In the genomic region with DNA sequence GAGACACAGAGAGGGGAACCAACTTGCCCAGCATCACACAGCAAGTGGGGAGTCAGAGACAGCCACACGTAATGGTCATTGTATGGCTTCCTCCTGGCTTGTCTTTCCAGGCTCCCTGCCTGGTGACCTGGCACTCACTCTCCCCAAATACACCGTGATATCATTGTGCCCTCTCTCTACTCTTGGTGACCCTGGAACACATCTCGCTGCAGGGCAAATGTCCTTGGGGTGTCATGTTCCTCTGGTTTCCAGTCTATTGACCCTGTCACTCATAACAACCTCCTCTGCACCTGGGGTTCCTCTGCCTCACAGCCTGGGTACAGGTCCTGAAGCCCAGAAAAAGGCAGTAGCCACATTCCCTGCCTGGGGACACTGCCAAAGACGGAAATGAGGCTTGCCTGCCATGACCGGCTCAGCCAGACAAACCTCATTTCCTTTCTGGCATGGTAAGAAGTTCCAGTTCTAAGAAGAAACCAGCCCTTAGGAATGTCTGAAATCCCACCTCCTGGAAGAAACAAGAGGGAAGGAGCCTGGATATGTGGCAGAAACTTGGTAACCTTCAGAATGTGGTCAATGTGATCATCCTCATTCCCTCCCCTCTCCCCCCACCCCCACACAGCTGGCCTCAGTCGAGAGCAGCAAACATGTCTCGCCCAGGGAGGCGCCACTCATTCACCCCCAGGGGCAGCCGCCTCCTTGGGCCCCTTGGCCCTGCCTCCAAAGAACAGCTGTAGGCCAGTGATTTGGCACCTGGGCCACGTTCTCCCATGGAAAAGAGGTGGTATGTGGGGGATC, we compare ENCODE assay signal across 11 cellular contexts. TPM values are rescaled to one million over a fixed set of nuclear protein-coding genes. Genes with fewer than 3 reads are reported as not detected.
DNase-seq lines count a peak whose midpoint lies in the region; ATAC-seq, FAIRE-seq and TF ChIP-seq lines count a peak whose summit lies in the region.
"Had no signal": no experiment of that assay in that cellular context is flagged by ENCODE, and none has a peak within 500 bp of the region (broad histone marks: within the 10 kb centered on the region; RNA-seq: fewer than 3 reads in every experiment).

No MANE protein-coding gene starts in this region.

- H3K27me3 ChIP-seq in lung (ENCODE audit: control insufficient read depth, insufficient read depth) (no peaks in the 10 kb centered on the region), uterus (no peaks in the 10 kb centered on the region)
- H3K27me3 ChIP-seq: dorsolateral prefrontal cortex, Peyer's patch had no signal

- H3K4me1 ChIP-seq in lung (ENCODE audit: control insufficient read depth in 2 of 2, insufficient read depth in 2 of 2, low read length in 2 of 2) (peaks cover 0 to 10% of the 10 kb centered on the region in 2 donors), uterus (peaks cover 0 to 6% of the 10 kb centered on the region in 2 donors)
- H3K4me1 ChIP-seq: Peyer's patch had no signal

- no peak for FAIRE-seq in GM19239 (lab: Jason Lieb, UNC)

- H3K36me3 ChIP-seq in lung (ENCODE audit: control insufficient read depth in 2 of 2, insufficient read depth in 2 of 2, low read length in 2 of 2) = peaks cover 0 to 9% of the 10 kb centered on the region in 2 donors
- no peaks in the 10 kb centered on the region for H3K36me3 ChIP-seq in uterus

- no peaks in the 10 kb centered on the region for H3K9me3 ChIP-seq in lung (ENCODE audit: control insufficient read depth in 2 of 2, insufficient read depth in 1 of 2, low read length in 1 of 2)
- H3K9me3 ChIP-seq in uterus = no peaks in the 10 kb centered on the region
- H3K9me3 ChIP-seq: Peyer's patch had no signal

- no peak for ATAC-seq in lung (ENCODE audit: insufficient read depth, low FRiP score)
- ATAC-seq: CD8-positive, alpha-beta T cell had no signal

- no peak for TF ChIP-seq POLR2A in uterus (IDR thresholded peaks at IDR 0.05)

- peak; percentile 35 for DNase-seq in activated CD8-positive, alpha-beta memory T cell treated with anti-CD3 and anti-CD28 coated beads for 24 hours
- no peak for DNase-seq in activated CD8-positive, alpha-beta memory T cell treated with anti-CD3 and anti-CD28 coated beads, Interleukin-2, amount 50 U/mL, for 4 hours
- DNase-seq in dermis microvascular lymphatic vessel endothelial cell (ENCODE audit: low read depth in 2 of 2) (peak; percentile 50 to 72), lung (ENCODE audit: low spot score) (no peak), uterus (peak; percentile 41 to 45), GM19239 (ENCODE audit: insufficient read length, low spot score) (no peak), mesenteric fat pad (ENCODE audit: low spot score) (no peak)
- no peak for DNase-seq in stimulated activated CD4-positive, alpha-beta T cell treated with anti-CD3 and anti-CD28 coated beads, Interleukin-2, amount 100 ng/mL, for 24 hours
- DNase-seq: Peyer's patch had no signal

- H3K4me3 ChIP-seq in lung = no peak overlapping the region
- H3K4me3 ChIP-seq in uterus = no peak overlapping the region
- H3K4me3 ChIP-seq: dorsolateral prefrontal cortex, Peyer's patch had no signal

- peak overlapping the region; percentile 65 to 72 for H3K27ac ChIP-seq in lung (ENCODE audit: low read depth in 1 of 2, low read length in 1 of 2)
- H3K27ac ChIP-seq in uterus = peak overlapping the region; percentile 52 to 78

- intact Hi-C loops in uterus (cut with DNase I; ENCODE audit: low total_unique reads) = no loop called here

- WGBS in lung, 2 donors = 47 to 58% methylated on average over 10 of the region's 10 CpGs

- TF ChIP-seq CTCF in lung (IDR thresholded peaks at IDR 0.05; ENCODE audit: control extremely low read depth, extremely low read depth) (no peak), uterus (IDR thresholded peaks at IDR 0.05) (no peak)

RNA-seq across cellular contexts. Expression of gene SMU1, which starts 30.6 kb away (rescaled TPM):
- total RNA-seq in dermis microvascular lymphatic vessel endothelial cell = 30.3 and 36.2 TPM in 2 replicates
- total RNA-seq in lung = 10 to 100 TPM; 17.2 to 27.4 TPM
- polyA plus RNA-seq in lung = 10 to 100 TPM in 1 of 2 donors, 1 to 10 TPM in 1; 7.3 to 12.5 TPM
- 10 to 100 TPM; 12.0 to 45.9 (median 22.6) TPM for total RNA-seq in uterus
- total RNA-seq in mesenteric fat pad = 17.6 TPM

Comparison
In these comparisons a context has a peak if more than half of its experiments do, and no peak if none do; other contexts are left out.
1. DNase-seq: peak in activated CD8-positive, alpha-beta memory T cell treated with anti-CD3 and anti-CD28 coated beads for 24 hours (single experiment), dermis microvascular lymphatic vessel endothelial cell (2 of 2) and uterus (2 of 2); none in activated CD8-positive, alpha-beta memory T cell treated with anti-CD3 and anti-CD28 coated beads, Interleukin-2, amount 50 U/mL, for 4 hours (single experiment), lung (single experiment), GM19239 (single experiment), mesenteric fat pad (single experiment) and stimulated activated CD4-positive, alpha-beta T cell treated with anti-CD3 and anti-CD28 coated beads, Interleukin-2, amount 100 ng/mL, for 24 hours (0 of 2).